ENCODE assay signal across 34 cellular contexts in genomic region chr12:55256831-55257230, GRCh38. TPM values are rescaled to one million over a fixed set of nuclear protein-coding genes. Genes with fewer than 3 reads are reported as not detected.
"Had no signal": no experiment of that assay in that cellular context is flagged by ENCODE, and none has a peak within 500 bp of the region (broad histone marks: within the 10 kb centered on the region; RNA-seq: fewer than 3 reads in every experiment).

No MANE protein-coding gene starts in this region.

- DNase-seq: dermis blood vessel endothelial cell; dorsolateral prefrontal cortex; effector CD4-positive, alpha-beta T cell; effector memory CD4-positive, alpha-beta T cell; erythroblast; esophagus squamous epithelium; foreskin fibroblast; foreskin melanocyte; gastrocnemius medialis; glutamatergic neuron; head of caudate nucleus; heart right ventricle; hippocampal formation; left cardiac atrium; left ventricle myocardium superior; lower lobe of right lung; mesenchymal stem cell; mucosa of descending colon; naive B cell had no signal

- H3K4me3 ChIP-seq: coronary artery, dorsolateral prefrontal cortex, esophagus squamous epithelium, gastrocnemius medialis, heart right ventricle, left lung, lower lobe of right lung, mucosa of descending colon had no signal

- H3K27ac ChIP-seq: coronary artery, dorsolateral prefrontal cortex, epithelial cell of prostate, esophagus squamous epithelium, gastrocnemius medialis, heart right ventricle, left lung, lower lobe of right lung had no signal

- H3K9me3 ChIP-seq: esophagus squamous epithelium, gastrocnemius medialis, heart right ventricle, left lung, lower lobe of right lung, mucosa of descending colon had no signal

- H3K27me3 ChIP-seq: dorsolateral prefrontal cortex, esophagus squamous epithelium, gastrocnemius medialis, heart right ventricle, left lung had no signal

- ATAC-seq: esophagus mucosa, gastrocnemius medialis, heart right ventricle, left cardiac atrium, left lung, left ventricle myocardium superior, lower lobe of right lung, mucosa of descending colon had no signal

- H3K4me1 ChIP-seq: esophagus squamous epithelium, gastrocnemius medialis, heart right ventricle, left lung, lower lobe of right lung had no signal

- FAIRE-seq: colon, endothelial cell of umbilical vein, islet of Langerhans, keratinocyte had no signal

- H3K36me3 ChIP-seq: esophagus squamous epithelium, gastrocnemius medialis, heart right ventricle, left lung, lower lobe of right lung had no signal

RNA-seq across cellular contexts. Expression of gene OR6C74, which starts 12.4 kb away (rescaled TPM):
- total RNA-seq: dermis blood vessel endothelial cell, dorsolateral prefrontal cortex, endothelial cell of umbilical vein, esophagus mucosa, esophagus squamous epithelium, gastrocnemius medialis, glomerular endothelial cell, heart right ventricle, kidney epithelial cell, left cardiac atrium, left lung, left ventricle myocardium superior, lower leg skin, lower lobe of right lung, lung microvascular endothelial cell, mesenteric fat pad, mesothelial cell of epicardium, mucosa of descending colon, myocyte had no signal
- polyA plus RNA-seq: endothelial cell of umbilical vein, heart right ventricle, keratinocyte had no signal

RNA-seq across cellular contexts. Expression of gene OR10A7, which starts 36.0 kb away (rescaled TPM):
- total RNA-seq: dermis blood vessel endothelial cell, dorsolateral prefrontal cortex, endothelial cell of umbilical vein, esophagus mucosa, esophagus squamous epithelium, gastrocnemius medialis, glomerular endothelial cell, heart right ventricle, kidney epithelial cell, left cardiac atrium, left lung, left ventricle myocardium superior, lower leg skin, lower lobe of right lung, lung microvascular endothelial cell, mesenteric fat pad, mesothelial cell of epicardium, mucosa of descending colon, myocyte had no signal
- polyA plus RNA-seq: endothelial cell of umbilical vein, heart right ventricle, keratinocyte had no signal

RNA-seq across cellular contexts. Expression of gene OR6C6, which starts 39.5 kb away (rescaled TPM):
- total RNA-seq: dermis blood vessel endothelial cell, dorsolateral prefrontal cortex, endothelial cell of umbilical vein, esophagus mucosa, esophagus squamous epithelium, gastrocnemius medialis, glomerular endothelial cell, heart right ventricle, kidney epithelial cell, left cardiac atrium, left lung, left ventricle myocardium superior, lower leg skin, lower lobe of right lung, lung microvascular endothelial cell, mesenteric fat pad, mesothelial cell of epicardium, mucosa of descending colon, myocyte had no signal
- polyA plus RNA-seq: endothelial cell of umbilical vein, heart right ventricle, keratinocyte had no signal

RNA-seq across cellular contexts. Expression of gene OR6C1, which starts 57.3 kb away (rescaled TPM):
- total RNA-seq: dermis blood vessel endothelial cell, dorsolateral prefrontal cortex, endothelial cell of umbilical vein, esophagus mucosa, esophagus squamous epithelium, gastrocnemius medialis, glomerular endothelial cell, heart right ventricle, kidney epithelial cell, left cardiac atrium, left lung, left ventricle myocardium superior, lower leg skin, lower lobe of right lung, lung microvascular endothelial cell, mesenteric fat pad, mesothelial cell of epicardium, mucosa of descending colon, myocyte had no signal
- polyA plus RNA-seq: endothelial cell of umbilical vein, heart right ventricle, keratinocyte had no signal
